ENCODE assay signal across 8 cellular contexts in the genomic region with DNA sequence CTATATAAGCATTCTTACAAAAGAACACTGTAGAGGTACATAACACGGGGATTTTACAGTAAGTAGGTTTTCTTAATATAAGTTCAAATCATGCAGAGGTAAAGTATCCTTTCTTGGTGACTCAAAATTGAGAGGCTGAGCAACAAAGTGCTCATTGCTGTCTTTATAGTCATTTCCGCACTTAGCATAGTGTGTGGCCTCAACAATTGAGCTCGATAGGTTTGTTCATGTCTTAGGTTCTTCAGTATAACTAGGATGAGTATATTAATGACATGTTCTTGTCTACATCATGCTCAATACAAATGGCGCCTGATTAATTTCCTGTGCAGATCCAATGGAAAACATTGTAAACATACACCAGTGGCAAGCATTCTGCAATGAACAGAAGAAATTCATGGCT. TPM values are rescaled to one million over a fixed set of nuclear protein-coding genes. Genes with fewer than 3 reads are reported as not detected.
DNase-seq lines count a peak whose midpoint lies in the region; ATAC-seq, FAIRE-seq and TF ChIP-seq lines count a peak whose summit lies in the region.

No MANE protein-coding gene starts in this region.

- TF ChIP-seq EP300 in sigmoid colon (IDR thresholded peaks at IDR 0.05): no peak

- H3K4me3 ChIP-seq in SU-DHL-6 (ENCODE audit: insufficient read depth, low read length, poor library complexity, severe bottlenecking) (peak overlapping the region; percentile 94), fibroblast of pulmonary artery (replicated peaks; ENCODE audit: low read depth, low read length) (peak overlapping the region; percentile 87), sigmoid colon (peak overlapping the region in 3 of 4 donors; percentile 80 to 91 (median 89))

- H3K9me3 ChIP-seq in SU-DHL-6 (ENCODE audit: insufficient read depth, low read length) (no peaks in the 10 kb centered on the region), sigmoid colon (no peaks in the 10 kb centered on the region)

- no peaks in the 10 kb centered on the region for H3K9me2 ChIP-seq in SU-DHL-6 (replicated peaks; ENCODE audit: insufficient read depth, low read length)

- peaks cover 41% of the 10 kb centered on the region for H3K4me1 Mint-ChIP-seq in activated T-cell treated with anti-CD3 and anti-CD28 coated beads, Interleukin-2, amount 50 U/mL, for 4 hours (ENCODE audit: low read depth)

- intact Hi-C loops in sigmoid colon (cut with DNase I): loop anchor here (2.0 to 10.0 kb wide), 2 partner anchors 217 to 1069 kb away; a partner anchor contains a TSS

- H3K36me3 Mint-ChIP-seq in activated T-cell treated with anti-CD3 and anti-CD28 coated beads, Interleukin-2, amount 50 U/mL, for 4 hours (ENCODE audit: insufficient read depth): no peaks in the 10 kb centered on the region

- DNase-seq in activated T-cell treated with anti-CD3 and anti-CD28 coated beads, Interleukin-2, amount 50 U/mL, for 4 hours: no peak
- DNase-seq in activated T-cell treated with anti-CD3 and anti-CD28 coated beads, Interleukin-2, amount 50 U/mL, for 1 hour: no peak
- DNase-seq in fibroblast of pulmonary artery (ENCODE audit: low read depth) (peak; percentile 39), sigmoid colon (no peak), NCI-H2081 (lab: John Stamatoyannopoulos, UW) (no peak), urothelium cell line (ENCODE audit: low spot score) (no peak)

- H3K27me3 ChIP-seq in SU-DHL-6 (ENCODE audit: low read length): no peaks in the 10 kb centered on the region
- H3K27me3 ChIP-seq in sigmoid colon: no peaks in the 10 kb centered on the region

- no peak for FAIRE-seq in urothelium cell line (lab: Jason Lieb, UNC)

- H3K9me3 Mint-ChIP-seq in activated T-cell treated with anti-CD3 and anti-CD28 coated beads, Interleukin-2, amount 50 U/mL, for 4 hours: no peaks in the 10 kb centered on the region

- no peak for TF ChIP-seq POLR2A in sigmoid colon (IDR thresholded peaks at IDR 0.05)

- H3K27me3 Mint-ChIP-seq in activated T-cell treated with anti-CD3 and anti-CD28 coated beads, Interleukin-2, amount 50 U/mL, for 4 hours (ENCODE audit: low read depth): no peaks in the 10 kb centered on the region

- H3K27ac ChIP-seq in SU-DHL-6 (ENCODE audit: low read depth, low read length) (no peak overlapping the region), sigmoid colon (peak overlapping the region; percentile 93 to 98 (median 94))

- peak overlapping the region; percentile 68 for H3K4me2 ChIP-seq in SU-DHL-6 (ENCODE audit: low read depth, low read length, poor library complexity, severe bottlenecking)

- H3K79me2 ChIP-seq in SU-DHL-6 (ENCODE audit: insufficient read depth, low read length): 0 out of 2 replicates have a peak, but pooled peaks cover 5% of the 10 kb centered on the region

- H4K20me1 ChIP-seq in SU-DHL-6 (ENCODE audit: low read depth, low read length): peaks cover 8% of the 10 kb centered on the region; the same call in 1 of the 2 replicates

- TF ChIP-seq CTCF in SU-DHL-6 (IDR thresholded peaks at IDR 0.05; ENCODE audit: insufficient read depth, low read length, poor library complexity, severe bottlenecking): no peak
- TF ChIP-seq CTCF in fibroblast of pulmonary artery (IDR thresholded peaks at IDR 0.05; ENCODE audit: low read length, missing control alignments): no peak
- no peak for TF ChIP-seq CTCF in sigmoid colon (IDR thresholded peaks at IDR 0.05)

- H3K9ac ChIP-seq in SU-DHL-6 (ENCODE audit: low read length): peak overlapping the region; percentile 86; the same call in 1 of the 2 replicates

- peaks cover 0 to 32% (median 26%) of the 10 kb centered on the region in 4 donors for H3K4me1 ChIP-seq in sigmoid colon

- no peak overlapping the region for H2AFZ ChIP-seq in SU-DHL-6 (ENCODE audit: low read depth, low read length, severe bottlenecking)

- peak overlapping the region; percentile 92 for H3K4me3 Mint-ChIP-seq in activated T-cell treated with anti-CD3 and anti-CD28 coated beads, Interleukin-2, amount 50 U/mL, for 4 hours

- H3K36me3 ChIP-seq in SU-DHL-6 (ENCODE audit: low read length): 0 out of 2 replicates have a peak, but pooled peaks cover 3% of the 10 kb centered on the region
- no peaks in the 10 kb centered on the region for H3K36me3 ChIP-seq in sigmoid colon

- WGBS in sigmoid colon, 2 donors: 54 to 65% methylated on average over 4 of the region's 4 CpGs

- 0 out of 2 replicates have a peak, but pooled peaks cover 4% of the 10 kb centered on the region for H3F3A ChIP-seq in SU-DHL-6 (ENCODE audit: insufficient read depth)

- peak; percentile 28 to 30 for ATAC-seq in activated T-cell treated with anti-CD3 and anti-CD28 coated beads, Interleukin-2, amount 50 U/mL, for 4 hours
- ATAC-seq in HG02852 (IDR thresholded peaks at IDR 0.05; ENCODE audit: unreplicated experiment): no peak

RNA-seq across cellular contexts. Expression of a gene that starts 1.4 kb away (rescaled TPM):
- total RNA-seq in activated T-cell treated with anti-CD3 and anti-CD28 coated beads, Interleukin-2, amount 50 U/mL, for 4 hours: 1 to 10 TPM; 4.9 to 6.7 (median 6.3) TPM
- 10 to 100 TPM in 2 of 4 donors, 1 to 10 TPM in 2; 7.3 to 18.3 (median 9.9) TPM for total RNA-seq in sigmoid colon
- 1 to 10 TPM in 1 of 3 donors, under 1 TPM in 2; 0.60 to 2.7 (median 0.92) TPM for polyA plus RNA-seq in sigmoid colon
